Comparison of ENCODE assay signal across 16 cellular contexts in genomic region chr16:19690196-19690595, GRCh38. TPM values are rescaled to one million over a fixed set of nuclear protein-coding genes. Genes with fewer than 3 reads are reported as not detected.
A peak's percentile ranks its signal among the peaks of the same experiment; 100 is the strongest.
DNase-seq lines count a peak whose midpoint lies in the region; ATAC-seq, FAIRE-seq and TF ChIP-seq lines count a peak whose summit lies in the region.
"Had no signal": no experiment of that assay in that cellular context is flagged by ENCODE, and none has a peak within 500 bp of the region (broad histone marks: within the 10 kb centered on the region; RNA-seq: fewer than 3 reads in every experiment).

No MANE protein-coding gene starts in this region.

- no peaks in the 10 kb centered on the region for H3K27me3 Mint-ChIP-seq in activated naive CD4-positive, alpha-beta T cell treated with anti-CD3 and anti-CD28 coated beads, Interleukin-2, amount 10 ng/mL, durations not matched to agents 7 days and 5 days
- H3K27me3 Mint-ChIP-seq in brain = no peaks in the 10 kb centered on the region
- H3K27me3 Mint-ChIP-seq: naive B cell had no signal

- CTCF ChIA-PET in activated naive CD4-positive, alpha-beta T cell treated with anti-CD3 and anti-CD28 coated beads, Interleukin-2, amount 10 ng/mL, durations not matched to agents 7 days and 5 days (lab: Charles Lee) = no interaction called here

- peak overlapping the region; percentile 75 for H3K27ac Mint-ChIP-seq in activated naive CD4-positive, alpha-beta T cell treated with anti-CD3 and anti-CD28 coated beads, Interleukin-2, amount 10 ng/mL, durations not matched to agents 7 days and 5 days
- peak overlapping the region in 3 of 5 experiments; percentile 17 to 81 (median 65) for H3K27ac Mint-ChIP-seq in brain
- H3K27ac Mint-ChIP-seq: naive B cell had no signal

- H3K9me3 Mint-ChIP-seq in activated naive CD4-positive, alpha-beta T cell treated with anti-CD3 and anti-CD28 coated beads, Interleukin-2, amount 10 ng/mL, durations not matched to agents 7 days and 5 days = peaks cover 3% of the 10 kb centered on the region
- H3K9me3 Mint-ChIP-seq in brain = peaks cover 0 to 7% (median 7%) of the 10 kb centered on the region in 5 experiments

- TF ChIP-seq CTCF in brain (conservative IDR thresholded peaks at IDR 0.05) = no peak

- peak overlapping the region; percentile 88 for H3K27ac ChIP-seq in temporal lobe (ENCODE audit: low read depth, low read length)

- no peak overlapping the region for H3K4me3 Mint-ChIP-seq in activated naive CD4-positive, alpha-beta T cell treated with anti-CD3 and anti-CD28 coated beads, Interleukin-2, amount 10 ng/mL, durations not matched to agents 7 days and 5 days
- H3K4me3 Mint-ChIP-seq in brain = no peak overlapping the region
- H3K4me3 Mint-ChIP-seq: naive B cell had no signal

- peaks cover 43% of the 10 kb centered on the region for H3K36me3 Mint-ChIP-seq in activated naive CD4-positive, alpha-beta T cell treated with anti-CD3 and anti-CD28 coated beads, Interleukin-2, amount 10 ng/mL, durations not matched to agents 7 days and 5 days
- peaks cover 79% of the 10 kb centered on the region for H3K36me3 Mint-ChIP-seq in brain

- ATAC-seq in left lobe of liver = peak; percentile 41

- peak; percentile 27 for DNase-seq in activated naive CD4-positive, alpha-beta T cell treated with anti-CD3 and anti-CD28 coated beads, Interleukin-2, amount 10 ng/mL, durations not matched to agents 7 days and 5 days
- DNase-seq in activated naive CD4-positive, alpha-beta T cell (lab: John Stamatoyannopoulos, UW) = no peak
- no peak for DNase-seq in left lobe of liver (ENCODE audit: low spot score)
- no peak for DNase-seq in GM12891 (ENCODE audit: insufficient read length, low spot score)
- DNase-seq in germinal center (ENCODE audit: low spot score) = no peak
- DNase-seq in activated CD4-positive, alpha-beta T cell treated with anti-CD3 and anti-CD28 coated beads for 4 hours = no peak
- DNase-seq: ACHN; Calu3; kidney glomerular epithelial cell; naive B cell; NCI-H2081 treated with DMSO at 0.1 percent for 48 hours; NCI-H69; stimulated activated CD4-positive, alpha-beta T cell treated with anti-CD3 and anti-CD28 coated beads, Interleukin-2, amount 100 ng/mL, for 48 hours had no signal

- no peak for TF ChIP-seq POLR2A in GM12891 (IDR thresholded peaks at IDR 0.05; ENCODE audit: low read depth, low read length)

- FAIRE-seq in GM12891 (lab: Jason Lieb, UNC) = no peak
- FAIRE-seq: GM18507 had no signal

- peaks cover 40% of the 10 kb centered on the region for H3K4me1 Mint-ChIP-seq in activated naive CD4-positive, alpha-beta T cell treated with anti-CD3 and anti-CD28 coated beads, Interleukin-2, amount 10 ng/mL, durations not matched to agents 7 days and 5 days
- H3K4me1 Mint-ChIP-seq in brain = peaks cover 10% of the 10 kb centered on the region
- H3K4me1 Mint-ChIP-seq: naive B cell had no signal

TF ChIP-seq in GM12891, 5 proteins besides CTCF, POLR2A, EP300 and RAD21:
- no peak for TF ChIP-seq POLR2AphosphoS5 (IDR thresholded peaks at IDR 0.05; ENCODE audit: low read depth, low read length)
- TF ChIP-seq SPI1 (IDR thresholded peaks at IDR 0.05; ENCODE audit: low read depth, low read length) = no peak
- TF ChIP-seq POU2F2 (IDR thresholded peaks at IDR 0.05; ENCODE audit: low read depth, low read length) = no peak
- TF ChIP-seq TAF1 (IDR thresholded peaks at IDR 0.05; ENCODE audit: low read depth, low read length) = no peak
- no peak for TF ChIP-seq PAX5 (IDR thresholded peaks at IDR 0.05; ENCODE audit: insufficient read depth, low read length, severe bottlenecking)

RNA-seq across cellular contexts. Expression of gene KNOP1, which starts 27.8 kb away (rescaled TPM):
- polyA plus RNA-seq in brain (ENCODE audit: insufficient read depth, low read depth, low replicate concordance) = 39.5 TPM
- 4.9 TPM for total RNA-seq in left lobe of liver
- 18.9 TPM for total RNA-seq in temporal lobe
- 17.7 TPM for polyA plus RNA-seq in GM12891 (2012; ENCODE audit: low read depth, missing spikeins)

RNA-seq across cellular contexts. Expression of gene IQCK, which starts 27.9 kb away (rescaled TPM):
- polyA plus RNA-seq in brain (ENCODE audit: insufficient read depth, low read depth, low replicate concordance) = 52.4 TPM
- 2.5 TPM for total RNA-seq in left lobe of liver
- total RNA-seq in temporal lobe = 6.4 TPM
- 1.0 TPM for polyA plus RNA-seq in GM12891 (2012; ENCODE audit: low read depth, missing spikeins)
